14 cellular contexts compared by ENCODE assay signal in genomic region chr13:23617551-23618014, GRCh38. TPM values are rescaled to one million over a fixed set of nuclear protein-coding genes. Genes with fewer than 3 reads are reported as not detected.
A peak's percentile ranks its signal among the peaks of the same experiment; 100 is the strongest.
DNase-seq lines count a peak whose midpoint lies in the region; ATAC-seq and TF ChIP-seq lines count a peak whose summit lies in the region.
"Had no signal": no experiment of that assay in that cellular context is flagged by ENCODE, and none has a peak within 500 bp of the region (broad histone marks: within the 10 kb centered on the region; RNA-seq: fewer than 3 reads in every experiment).

No MANE protein-coding gene starts in this region.

- H3K4me1 ChIP-seq in cardiac muscle cell (ENCODE audit: low read depth) (peaks cover 7% of the 10 kb centered on the region), adipocyte (ENCODE audit: control insufficient read depth, insufficient read depth, low read length) (peaks cover 22% of the 10 kb centered on the region), right atrium auricular region (peaks cover 0 to 23% of the 10 kb centered on the region in 2 donors), smooth muscle cell (ENCODE audit: low read depth) (peaks cover 29% of the 10 kb centered on the region)
- H3K4me1 ChIP-seq: prostate gland had no signal

- ATAC-seq in left ventricle myocardium superior (no peak), HG02885 (IDR thresholded peaks at IDR 0.05; ENCODE audit: poor library complexity, unreplicated experiment) (no peak), GM21526 (IDR thresholded peaks at IDR 0.05; ENCODE audit: low FRiP score, unreplicated experiment) (no peak)
- ATAC-seq in stimulated activated naive CD8-positive, alpha-beta T cell treated with anti-CD3 and anti-CD28 coated beads, Interleukin-15, Interleukin-2, amounts not matched to agents 100 U/mL and 50 U/mL, for 24 hours = no peak

- peaks cover 8% of the 10 kb centered on the region for H3F3A ChIP-seq in smooth muscle cell (ENCODE audit: low read depth)

- no peaks in the 10 kb centered on the region for H3K79me2 ChIP-seq in smooth muscle cell (ENCODE audit: low read depth)

- H3K9ac ChIP-seq in adipocyte (ENCODE audit: low read length) (no peak overlapping the region), smooth muscle cell (ENCODE audit: low read depth) (peak overlapping the region; percentile 61)

- H3K4me3 ChIP-seq in cardiac muscle cell (no peak overlapping the region), adipocyte (ENCODE audit: low read length) (no peak overlapping the region), right atrium auricular region (no peak overlapping the region), smooth muscle cell (no peak overlapping the region)
- H3K4me3 ChIP-seq: MG63, prostate gland had no signal

- H3K36me3 ChIP-seq in cardiac muscle cell (peaks cover 53% of the 10 kb centered on the region), adipocyte (ENCODE audit: control insufficient read depth, insufficient read depth, low read length, severe bottlenecking) (no peaks in the 10 kb centered on the region), right atrium auricular region (no peaks in the 10 kb centered on the region), smooth muscle cell (ENCODE audit: low read depth) (no peaks in the 10 kb centered on the region)
- H3K36me3 ChIP-seq: prostate gland had no signal

- H3K27me3 ChIP-seq in cardiac muscle cell = no peaks in the 10 kb centered on the region
- H3K27me3 ChIP-seq in adipocyte (replicated peaks; ENCODE audit: control insufficient read depth, insufficient read depth, low read length) = no peaks in the 10 kb centered on the region
- no peaks in the 10 kb centered on the region for H3K27me3 ChIP-seq in right atrium auricular region
- H3K27me3 ChIP-seq in smooth muscle cell (ENCODE audit: low read depth) = no peaks in the 10 kb centered on the region
- H3K27me3 ChIP-seq: MG63 had no signal

- no peaks in the 10 kb centered on the region for H3K9me3 ChIP-seq in cardiac muscle cell (ENCODE audit: low read depth)
- no peaks in the 10 kb centered on the region for H3K9me3 ChIP-seq in adipocyte (ENCODE audit: control insufficient read depth, low read length)
- H3K9me3 ChIP-seq in right atrium auricular region = no peaks in the 10 kb centered on the region
- H3K9me3 ChIP-seq in smooth muscle cell (replicated peaks; ENCODE audit: low read depth) = no peaks in the 10 kb centered on the region
- H3K9me3 ChIP-seq: prostate gland had no signal

- intact Hi-C loops in left ventricle myocardium superior (cut with micrococcal nuclease) = no loop called here

- TF ChIP-seq CTCF in cardiac muscle cell (IDR thresholded peaks at IDR 0.05; ENCODE audit: low read depth, low read length) (no peak), right atrium auricular region (IDR thresholded peaks at IDR 0.05) (no peak), smooth muscle cell (IDR thresholded peaks at IDR 0.05; ENCODE audit: borderline replicate concordance, insufficient read depth, poor library complexity, severe bottlenecking) (no peak)

- peak overlapping the region; percentile 0 for H2AFZ ChIP-seq in smooth muscle cell (ENCODE audit: low read depth)

- H4K20me1 ChIP-seq in smooth muscle cell (ENCODE audit: low read depth) = no peaks in the 10 kb centered on the region

- WGBS in smooth muscle cell (ENCODE audit: low lambda C conversion rate) = 15% methylated on average over 3 of the region's 3 CpGs

- DNase-seq in cardiac muscle cell (ENCODE audit: low read depth in 1 of 2, low spot score in 1 of 2) (peak in 1 of 2 donors; percentile 82), left ventricle myocardium superior (no peak), adipocyte (ENCODE audit: low read depth) (peak; percentile 64), right atrium auricular region (ENCODE audit: low spot score) (no peak), smooth muscle cell (lab: John Stamatoyannopoulos, UW; ENCODE audit: unreplicated experiment) (no peak)
- DNase-seq in stimulated activated naive CD8-positive, alpha-beta T cell treated with anti-CD3 and anti-CD28 coated beads, Interleukin-15, Interleukin-2, amounts not matched to agents 100 U/mL and 50 U/mL, for 24 hours = no peak
- DNase-seq: activated CD4-positive, alpha-beta memory T cell treated with anti-CD3 and anti-CD28 coated beads, Interleukin-2, amount 10 ng/mL, durations not matched to agents 7 days and 5 days; activated gamma-delta T cell treated with Interleukin-2 at 50 U/mL for 16 hours; DND-41; T1000 had no signal

- H3K27ac ChIP-seq in cardiac muscle cell (peak overlapping the region; percentile 0), right atrium auricular region (peak overlapping the region; percentile 55 to 85), smooth muscle cell (ENCODE audit: low read depth) (peak overlapping the region; percentile 93)
- H3K27ac ChIP-seq: prostate gland had no signal

- peak overlapping the region; percentile 49 for H3K4me2 ChIP-seq in smooth muscle cell

RNA-seq across cellular contexts. Expression of gene TNFRSF19, which starts 47.4 kb away (rescaled TPM):
- total RNA-seq in cardiac muscle cell (139 and 141 TPM in 2 replicates), left ventricle myocardium superior (41.6 TPM), right atrium auricular region (10 to 100 TPM; 32.2 to 38.5 TPM), smooth muscle cell (34.3 and 38.8 TPM in 2 replicates)
- polyA plus RNA-seq in cardiac muscle cell (91.3 and 124 TPM in 2 replicates), smooth muscle cell (15.5 and 24.5 TPM in 2 replicates)

Comparison
In these comparisons a context has a peak if more than half of its experiments do, and no peak if none do; other contexts are left out.
1. H3K27ac ChIP-seq: peak in every context shown above with its lines; median percentile 93 in smooth muscle cell; 70 in right atrium auricular region; 0 in cardiac muscle cell.